ENCODE assay signal across 2 cellular contexts in genomic region chr5:138640855-138641254, GRCh38.
TF ChIP-seq lines count a peak whose summit lies in the region.

No MANE protein-coding gene starts in this region.

TF ChIP-seq in GM23338, 12 proteins besides CTCF, POLR2A, EP300 and RAD21 (continued from another document):
- TF ChIP-seq REST (IDR thresholded peaks at IDR 0.05; ENCODE audit: unreplicated experiment) (no peak), POLR2AphosphoS5 (IDR thresholded peaks at IDR 0.05; ENCODE audit: low read depth) (no peak), CREB1 (CRISPR knock-in tag; IDR thresholded peaks at IDR 0.05; ENCODE audit: low read depth) (no peak), NANOG (IDR thresholded peaks at IDR 0.05; ENCODE audit: borderline replicate concordance) (no peak), ZNF114 (CRISPR knock-in tag; IDR thresholded peaks at IDR 0.05) (no peak), ETS1 (IDR thresholded peaks at IDR 0.05) (no peak), ZNF462 (CRISPR knock-in tag; IDR thresholded peaks at IDR 0.05) (no peak), EZH2 (IDR thresholded peaks at IDR 0.05; ENCODE audit: low read depth, unreplicated experiment) (no peak)

TF ChIP-seq in WTC11, 78 proteins besides CTCF, POLR2A, EP300 and RAD21 (continued from another document):
- no peak for TF ChIP-seq SMAD4 (CRISPR knock-in tag; IDR thresholded peaks at IDR 0.05)
